ENCODE assay signal across 8 cellular contexts in the genomic region with DNA sequence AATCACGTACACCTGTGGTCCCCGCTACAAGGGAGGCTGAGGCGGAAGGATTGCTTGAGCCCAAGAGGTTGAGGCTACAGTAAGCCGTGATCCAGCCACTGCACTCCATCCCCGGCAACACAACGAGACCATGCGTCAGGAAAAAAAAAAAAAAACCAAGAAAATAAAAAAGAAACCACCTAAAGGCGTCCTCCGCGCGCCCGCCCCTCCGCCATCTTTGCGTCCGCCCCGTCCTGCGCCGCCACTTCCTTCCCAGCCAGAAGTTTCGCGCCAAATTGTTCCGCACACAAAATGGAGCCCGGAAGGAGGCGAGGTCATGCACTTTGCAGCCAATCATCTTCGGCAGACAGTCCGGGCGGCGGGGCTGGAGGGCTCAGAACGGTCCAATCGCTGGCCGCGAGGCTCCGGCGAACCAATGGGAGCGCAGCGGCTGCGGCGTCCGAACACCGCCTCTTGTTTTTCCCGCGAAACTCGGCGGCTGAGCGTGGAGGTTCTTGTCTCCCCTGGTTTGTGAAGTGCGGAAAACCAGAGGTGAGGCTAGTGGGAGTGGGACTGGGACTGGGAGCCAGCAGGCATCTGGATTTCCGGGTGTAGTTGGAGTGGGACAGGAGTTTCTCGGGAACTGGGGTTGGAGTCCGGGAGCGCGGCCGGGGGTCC. TPM values are rescaled to one million over a fixed set of nuclear protein-coding genes. Genes with fewer than 3 reads are reported as not detected.
DNase-seq lines count a peak whose midpoint lies in the region; ATAC-seq and TF ChIP-seq lines count a peak whose summit lies in the region.

A gene (plus strand): TSS at position 463 of the 657 bp plus-strand sequence. CDS start 299 bp downstream, outside the sequence.

- ATAC-seq in GM19043 (IDR thresholded peaks at IDR 0.05; ENCODE audit: low read depth, unreplicated experiment): peak; percentile 91
- peak; percentile 86 for ATAC-seq in HG03378 (IDR thresholded peaks at IDR 0.05; ENCODE audit: unreplicated experiment)

- no peaks in the 10 kb centered on the region for H3K27me3 ChIP-seq in kidney epithelial cell (ENCODE audit: control insufficient read depth, insufficient read depth, low read length)

- DNase-seq in AG10803 (ENCODE audit: low read depth): peak; percentile 96
- peak; percentile 87 for DNase-seq in NCI-H510A (lab: John Stamatoyannopoulos, UW)
- peak; percentile 95 to 96 for DNase-seq in activated CD4-positive, alpha-beta T cell treated with anti-CD3 and anti-CD28 coated beads for 24 hours (ENCODE audit: low read depth in 2 of 2)
- peak; percentile 98 for DNase-seq in choroid plexus epithelial cell (ENCODE audit: low read depth)
- peak; percentile 90 for DNase-seq in kidney epithelial cell (ENCODE audit: low read depth)
- DNase-seq in stimulated activated CD4-positive, alpha-beta T cell treated with anti-CD3 and anti-CD28 coated beads, Interleukin-15, amount 100 ng/mL, for 48 hours (ENCODE audit: low read depth in 2 of 2): peak; percentile 97 to 98

- no peaks in the 10 kb centered on the region for H3K36me3 ChIP-seq in kidney epithelial cell (ENCODE audit: control insufficient read depth, insufficient read depth, low read length)

- TF ChIP-seq CTCF in AG10803 (conservative IDR thresholded peaks at IDR 0.05; ENCODE audit: low read length) (no peak), choroid plexus epithelial cell (conservative IDR thresholded peaks at IDR 0.05; ENCODE audit: low read depth, low read length) (no peak), kidney epithelial cell (IDR thresholded peaks at IDR 0.05; ENCODE audit: insufficient read depth, low read length, poor library complexity, severe bottlenecking) (no peak)

- H3K4me3 ChIP-seq in AG10803 (ENCODE audit: low read length): peak within 1 kb of the TSS; percentile 88
- H3K4me3 ChIP-seq in choroid plexus epithelial cell (ENCODE audit: low read depth, low read length): peak within 1 kb of the TSS; percentile 70
- peak within 1 kb of the TSS; percentile 94 for H3K4me3 ChIP-seq in kidney epithelial cell (ENCODE audit: low read depth, low read length)

RNA-seq across cellular contexts. Expression of the gene that starts here (rescaled TPM):
- 31.5 and 34.6 TPM in 2 replicates for total RNA-seq in kidney epithelial cell

Comparison
In these comparisons a context has a peak if more than half of its experiments do, and no peak if none do; other contexts are left out.
1. Peak in every context shown above with its lines: DNase-seq, ATAC-seq and H3K4me3 ChIP-seq.